8 cellular contexts compared by ENCODE assay signal in the genomic region with DNA sequence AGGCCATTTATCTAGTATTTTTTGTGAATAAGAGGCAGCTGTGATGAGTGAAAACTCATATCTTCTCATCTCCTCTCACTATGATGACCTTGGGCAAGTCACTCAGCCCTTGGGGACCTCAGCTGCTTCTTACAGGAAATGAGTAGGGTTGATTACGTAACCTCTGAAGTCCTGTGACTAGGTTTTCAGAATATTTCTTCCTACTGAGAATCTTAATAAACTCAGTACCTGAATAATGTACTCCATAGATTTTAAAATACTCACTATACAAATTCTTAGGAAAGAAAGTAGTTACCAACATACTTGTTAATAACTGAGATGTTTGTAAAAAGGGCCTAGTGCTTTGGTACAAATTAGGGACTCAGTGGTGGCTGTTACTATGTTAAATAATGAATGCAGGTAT.
DNase-seq lines count a peak whose midpoint lies in the region; ATAC-seq, FAIRE-seq and TF ChIP-seq lines count a peak whose summit lies in the region.

No MANE protein-coding gene starts in this region.

- no peak overlapping the region for H3K4me2 ChIP-seq in neural progenitor cell

- 78 to 80% methylated on average over 1 of the region's 1 CpG for WGBS in pancreas, 2 donors

- no peaks in the 10 kb centered on the region for H3K79me2 ChIP-seq in neural progenitor cell (ENCODE audit: low read depth)

- POLR2A ChIA-PET in A673 (lab: Charles Lee; ENCODE audit: low non-redundant PET) = no interaction called here

- peak overlapping the region; percentile 2 to 33 for H3K4me3 Mint-ChIP-seq in effector memory CD8-positive, alpha-beta T cell
- H3K4me3 Mint-ChIP-seq in neural progenitor cell = no peak overlapping the region

- no peaks in the 10 kb centered on the region for H3K27me3 Mint-ChIP-seq in effector memory CD8-positive, alpha-beta T cell
- H3K27me3 Mint-ChIP-seq in neural progenitor cell (ENCODE audit: insufficient read depth, low read depth) = no peaks in the 10 kb centered on the region

- no peaks in the 10 kb centered on the region for H3F3A ChIP-seq in neural progenitor cell (ENCODE audit: low read depth)

- peak; percentile 52 for ATAC-seq in GM18858 (IDR thresholded peaks at IDR 0.05; ENCODE audit: unreplicated experiment)
- ATAC-seq in HG03097 (IDR thresholded peaks at IDR 0.05; ENCODE audit: low FRiP score, unreplicated experiment) = peak; percentile 47
- ATAC-seq in effector memory CD8-positive, alpha-beta T cell (replicated peaks) = peak; percentile 88
- ATAC-seq in pancreas = peak in 3 of 4 donors; percentile 60 to 87 (median 85)

- CTCF ChIA-PET in A673 (lab: Charles Lee) = no interaction called here

- 0 out of 2 replicates have a peak, but pooled peaks have one; percentile 8 for TF ChIP-seq POLR2A in Raji (IDR thresholded peaks at IDR 0.05; ENCODE audit: insufficient read depth, low read depth, low read length)

- peak; percentile 83 for DNase-seq in A673 (ENCODE audit: low spot score)
- DNase-seq in effector memory CD8-positive, alpha-beta T cell = peak; percentile 14 to 27 (median 17)
- DNase-seq in pancreas = peak in 1 of 6 donors; percentile 42
- no peak for DNase-seq in NCI-H1105 treated with DMSO at 0.1 percent for 48 hours (lab: John Stamatoyannopoulos, UW)
- DNase-seq in neural progenitor cell (ENCODE audit: low spot score) = no peak

- H3K4me3 ChIP-seq in A673 (ENCODE audit: low read depth, low read length, poor library complexity, severe bottlenecking) (no peak overlapping the region), pancreas (no peak overlapping the region), neural progenitor cell (no peak overlapping the region)

- H3K4me1 ChIP-seq in A673 (ENCODE audit: insufficient read depth, low read length, poor library complexity, severe bottlenecking) = peaks cover 41% of the 10 kb centered on the region
- H3K4me1 ChIP-seq in pancreas = peaks cover 0 to 19% (median 0%) of the 10 kb centered on the region in 3 donors
- H3K4me1 ChIP-seq in neural progenitor cell = peaks cover 12% of the 10 kb centered on the region

- peaks cover 21 to 44% of the 10 kb centered on the region in 2 donors for H3K4me1 Mint-ChIP-seq in effector memory CD8-positive, alpha-beta T cell (ENCODE audit: low read depth in 2 of 2)
- no peaks in the 10 kb centered on the region for H3K4me1 Mint-ChIP-seq in neural progenitor cell

- no peak overlapping the region for H3K9ac ChIP-seq in neural progenitor cell

- H3K27ac ChIP-seq in A673 (ENCODE audit: low read depth, low read length, poor library complexity, severe bottlenecking) (peak overlapping the region; percentile 31), pancreas (peak overlapping the region in 2 of 4 donors; percentile 50), neural progenitor cell (no peak overlapping the region)

- TF ChIP-seq CTCF in A673 (conservative IDR thresholded peaks at IDR 0.05; ENCODE audit: low read depth, low read length) (no peak), pancreas (IDR thresholded peaks at IDR 0.05) (no peak), neural progenitor cell (IDR thresholded peaks at IDR 0.05) (no peak)

- H3K9me3 ChIP-seq in A673 (ENCODE audit: low read depth, low read length, poor library complexity, severe bottlenecking) (no peaks in the 10 kb centered on the region), pancreas (no peaks in the 10 kb centered on the region), neural progenitor cell (ENCODE audit: low read depth) (no peaks in the 10 kb centered on the region)

- H3K27me3 ChIP-seq in A673 (replicated peaks; ENCODE audit: insufficient read depth, low read depth, low read length, poor library complexity) (no peaks in the 10 kb centered on the region), pancreas (no peaks in the 10 kb centered on the region), neural progenitor cell (no peaks in the 10 kb centered on the region)

- peaks cover 12% of the 10 kb centered on the region for H3K36me3 Mint-ChIP-seq in effector memory CD8-positive, alpha-beta T cell (ENCODE audit: insufficient read depth)
- peaks cover 6% of the 10 kb centered on the region for H3K36me3 Mint-ChIP-seq in neural progenitor cell

- no peaks in the 10 kb centered on the region for H3K9me3 Mint-ChIP-seq in effector memory CD8-positive, alpha-beta T cell
- peaks cover 5% of the 10 kb centered on the region for H3K9me3 Mint-ChIP-seq in neural progenitor cell

- FAIRE-seq in pancreas (lab: Jason Lieb, UNC) = no peak

- peak overlapping the region; percentile 94 to 96 for H3K27ac Mint-ChIP-seq in effector memory CD8-positive, alpha-beta T cell
- H3K27ac Mint-ChIP-seq in neural progenitor cell = no peak overlapping the region

- no peak overlapping the region for H2AFZ ChIP-seq in neural progenitor cell (replicated peaks)

- H4K20me1 ChIP-seq in neural progenitor cell (ENCODE audit: low read depth) = no peaks in the 10 kb centered on the region

- no TSS peak for BruUV-seq in A673 (replicated peaks; lab: Mats Ljungman, UMichigan)

- intact Hi-C loops in A673 (cut with micrococcal nuclease; ENCODE audit: unreplicated experiment) (no loop called here), pancreas (cut with DNase I) (no loop called here)

- peaks cover 11% of the 10 kb centered on the region for H3K36me3 ChIP-seq in A673 (ENCODE audit: insufficient read depth, low read length, poor library complexity, severe bottlenecking)
- H3K36me3 ChIP-seq in pancreas = peaks cover 0 to 16% (median 2%) of the 10 kb centered on the region in 3 donors
- H3K36me3 ChIP-seq in neural progenitor cell = no peaks in the 10 kb centered on the region

Comparison
In these comparisons a context has a peak if more than half of its experiments do, and no peak if none do; other contexts are left out.
1. DNase-seq: peak in A673 (single experiment) and effector memory CD8-positive, alpha-beta T cell (3 of 3); none in NCI-H1105 treated with DMSO at 0.1 percent for 48 hours (single experiment) and neural progenitor cell (single experiment).
2. Peak in every context shown above with its lines, with median percentiles within 50 percentile points of each other: ATAC-seq.